ENCODE assay signal across 1 cellular context in genomic region chr11:123161386-123161785, GRCh38.
TF ChIP-seq lines count a peak whose summit lies in the region.

No MANE protein-coding gene starts in this region.

TF ChIP-seq in A549, 52 proteins besides CTCF, POLR2A, EP300 and RAD21 (continued from another document):
- TF ChIP-seq HMGXB4 (CRISPR knock-in tag; IDR thresholded peaks at IDR 0.05; ENCODE audit: borderline replicate concordance) (no peak), BCL3 (IDR thresholded peaks at IDR 0.05) (no peak), ATOH8 (CRISPR knock-in tag; IDR thresholded peaks at IDR 0.05; ENCODE audit: low read depth) (no peak), BHLHE40 (IDR thresholded peaks at IDR 0.05; ENCODE audit: low read depth, low read length) (no peak), ESRRA (IDR thresholded peaks at IDR 0.05; ENCODE audit: borderline replicate concordance, low read length) (no peak), TP53 (CRISPR knock-in tag; IDR thresholded peaks at IDR 0.05) (no peak), HDAC2 (IDR thresholded peaks at IDR 0.05) (no peak), MAX (IDR thresholded peaks at IDR 0.05) (no peak), MYC (IDR thresholded peaks at IDR 0.05; ENCODE audit: borderline replicate concordance, low read length) (no peak), KDM5A (IDR thresholded peaks at IDR 0.05) (no peak)
